ENCODE assay signal across 9 cellular contexts in genomic region chr3:131361464-131362421, GRCh38. TPM values are rescaled to one million over a fixed set of nuclear protein-coding genes. Genes with fewer than 3 reads are reported as not detected.
DNase-seq lines count a peak whose midpoint lies in the region; ATAC-seq, FAIRE-seq and TF ChIP-seq lines count a peak whose summit lies in the region.
"Had no signal": no experiment of that assay in that cellular context is flagged by ENCODE, and none has a peak within 500 bp of the region (broad histone marks: within the 10 kb centered on the region; RNA-seq: fewer than 3 reads in every experiment).

No MANE protein-coding gene starts in this region.

- DNase-seq in NCI-H2081 (lab: John Stamatoyannopoulos, UW): peak; percentile 15 to 49
- no peak for DNase-seq in NCI-H2081 treated with DMSO at 0.1 percent for 48 hours (lab: John Stamatoyannopoulos, UW)
- DNase-seq in RCC 7860 (ENCODE audit: low spot score): peak; percentile 96
- peak; percentile 95 for DNase-seq in lung (ENCODE audit: low spot score)
- DNase-seq in thoracic aorta (ENCODE audit: low spot score): peak; percentile 33
- DNase-seq in RPMI8226: no peak

- ATAC-seq in HG02884 (IDR thresholded peaks at IDR 0.05; ENCODE audit: unreplicated experiment): peak; percentile 85
- peak; percentile 96 for ATAC-seq in lung (ENCODE audit: insufficient read depth, low FRiP score)
- ATAC-seq in thoracic aorta (ENCODE audit: insufficient number of reproducible peaks, low FRiP score, low read depth): peak; percentile 75

- 7% methylated on average over 56 to 64 of the region's 64 CpGs for WGBS in lung, 2 donors

- H3K27me3 ChIP-seq in endocrine pancreas (ENCODE audit: control insufficient read depth, insufficient read depth, low read length) (no peaks in the 10 kb centered on the region), lung (ENCODE audit: control insufficient read depth, insufficient read depth) (no peaks in the 10 kb centered on the region), thoracic aorta (replicated peaks; ENCODE audit: insufficient read depth) (no peaks in the 10 kb centered on the region)

- H3K27ac ChIP-seq in lung (ENCODE audit: low read depth in 1 of 2, low read length in 1 of 2): peak overlapping the region; percentile 83 to 94
- H3K27ac ChIP-seq in thoracic aorta: peak overlapping the region; percentile 56 to 79
- H3K27ac ChIP-seq: 22Rv1 had no signal

- peaks cover under 1% of the 10 kb centered on the region for H3K36me3 ChIP-seq in endocrine pancreas (ENCODE audit: control insufficient read depth, insufficient read depth, low read length)
- H3K36me3 ChIP-seq in lung (ENCODE audit: control insufficient read depth in 2 of 2, insufficient read depth in 2 of 2, low read length in 2 of 2): no peaks in the 10 kb centered on the region
- H3K36me3 ChIP-seq in thoracic aorta: no peaks in the 10 kb centered on the region

- TF ChIP-seq CTCF in lung (IDR thresholded peaks at IDR 0.05; ENCODE audit: control extremely low read depth, extremely low read depth) (no peak), thoracic aorta (IDR thresholded peaks at IDR 0.05) (no peak)

- no peaks in the 10 kb centered on the region for H3K9me3 ChIP-seq in endocrine pancreas (ENCODE audit: control insufficient read depth, low read length)
- peaks cover 0 to 2% of the 10 kb centered on the region in 2 donors for H3K9me3 ChIP-seq in lung (ENCODE audit: control insufficient read depth in 2 of 2, insufficient read depth in 1 of 2, low read length in 1 of 2)
- no peaks in the 10 kb centered on the region for H3K9me3 ChIP-seq in thoracic aorta

- H3K4me3 ChIP-seq in endocrine pancreas (ENCODE audit: control insufficient read depth, insufficient read depth, low read length) (peak overlapping the region; percentile 66), lung (peak overlapping the region; percentile 45), thoracic aorta (peak overlapping the region; percentile 73)

- peak; percentile 92 for FAIRE-seq in RCC 7860 (lab: Jason Lieb, UNC)

- peak overlapping the region; percentile 87 for H3K9ac ChIP-seq in endocrine pancreas (ENCODE audit: control insufficient read depth, insufficient read depth, low read length)

- H3K4me1 ChIP-seq in endocrine pancreas (ENCODE audit: control insufficient read depth, insufficient read depth, low read length) (peaks cover 5% of the 10 kb centered on the region), lung (ENCODE audit: control insufficient read depth in 2 of 2, insufficient read depth in 2 of 2, low read length in 2 of 2) (peaks cover 11 to 15% of the 10 kb centered on the region in 2 donors), thoracic aorta (ENCODE audit: control insufficient read depth in 1 of 2, low read depth in 2 of 2) (peaks cover 7 to 24% of the 10 kb centered on the region in 2 donors)

RNA-seq across cellular contexts. Expression of gene NUDT16, which starts 19.8 kb away (rescaled TPM):
- 10 to 100 TPM; 19.9 to 64.6 TPM for total RNA-seq in lung
- 10 to 100 TPM; 37.0 to 67.9 TPM for polyA plus RNA-seq in lung
- total RNA-seq in thoracic aorta: 10 to 100 TPM; 21.7 to 41.2 TPM

Comparison
In these comparisons a context has a peak if more than half of its experiments do, and no peak if none do; other contexts are left out.
1. DNase-seq: peak in NCI-H2081 (2 of 2), RCC 7860 (single experiment), lung (single experiment) and thoracic aorta (single experiment); none in NCI-H2081 treated with DMSO at 0.1 percent for 48 hours (single experiment) and RPMI8226 (single experiment).
2. Peak in every context shown above with its lines, with median percentiles within 50 percentile points of each other: ATAC-seq and H3K4me3 ChIP-seq.